ENCODE assay signal across 2 cellular contexts in the genomic region with DNA sequence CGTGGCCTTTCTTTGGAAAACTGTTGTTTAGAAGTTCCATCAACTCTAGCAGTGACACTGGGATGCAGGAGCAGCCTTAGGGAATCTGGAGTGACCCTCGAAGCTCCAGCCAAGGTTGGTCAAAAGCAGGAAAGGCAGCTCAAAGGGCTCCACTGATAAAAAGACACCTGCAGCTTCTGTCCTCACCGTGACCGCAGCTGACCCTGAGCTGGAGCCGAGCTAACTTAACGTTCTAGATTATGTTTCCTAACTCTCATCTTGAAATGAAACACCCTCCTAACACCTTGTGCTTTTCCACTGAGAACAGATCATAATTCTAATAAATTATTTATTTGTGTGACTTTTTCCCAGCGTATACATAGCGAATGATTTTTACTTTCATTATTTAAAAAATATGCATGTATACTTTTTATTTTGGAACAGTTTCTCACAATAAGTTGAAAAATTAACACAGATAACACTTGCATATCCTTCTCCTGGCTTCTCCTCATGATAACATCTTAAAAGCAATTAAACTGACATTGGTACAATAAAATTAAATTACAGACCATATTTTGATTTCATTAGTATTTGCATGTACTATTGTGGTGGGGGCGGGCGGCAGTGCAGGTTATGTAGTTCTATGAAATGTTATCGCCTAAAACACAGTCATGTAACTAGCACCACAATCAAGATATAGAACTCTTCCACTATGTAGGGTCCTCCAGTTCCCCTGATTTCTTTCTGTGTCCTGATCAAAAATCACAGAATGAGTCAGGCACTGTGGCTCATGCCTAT.
TF ChIP-seq lines count a peak whose summit lies in the region.

No MANE protein-coding gene starts in this region.

TF ChIP-seq in HepG2, 621 proteins besides CTCF, POLR2A, EP300 and RAD21:
- TF ChIP-seq, protein P1, sequence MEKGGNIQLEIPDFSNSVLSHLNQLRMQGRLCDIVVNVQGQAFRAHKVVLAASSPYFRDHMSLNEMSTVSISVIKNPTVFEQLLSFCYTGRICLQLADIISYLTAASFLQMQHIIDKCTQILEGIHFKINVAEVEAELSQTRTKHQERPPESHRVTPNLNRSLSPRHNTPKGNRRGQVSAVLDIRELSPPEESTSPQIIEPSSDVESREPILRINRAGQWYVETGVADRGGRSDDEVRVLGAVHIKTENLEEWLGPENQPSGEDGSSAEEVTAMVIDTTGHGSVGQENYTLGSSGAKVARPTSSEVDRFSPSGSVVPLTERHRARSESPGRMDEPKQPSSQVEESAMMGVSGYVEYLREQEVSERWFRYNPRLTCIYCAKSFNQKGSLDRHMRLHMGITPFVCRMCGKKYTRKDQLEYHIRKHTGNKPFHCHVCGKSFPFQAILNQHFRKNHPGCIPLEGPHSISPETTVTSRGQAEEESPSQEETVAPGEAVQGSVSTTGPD (CRISPR knock-in tag; IDR thresholded peaks at IDR 0.05), result no peak
- no peak for TF ChIP-seq TMF1 (CRISPR knock-in tag; IDR thresholded peaks at IDR 0.05; ENCODE audit: low read depth)
- TF ChIP-seq GFI1 (CRISPR knock-in tag; IDR thresholded peaks at IDR 0.05; ENCODE audit: borderline replicate concordance), result no peak
- no peak for TF ChIP-seq ZNF232 (CRISPR knock-in tag; IDR thresholded peaks at IDR 0.05; ENCODE audit: borderline replicate concordance)
- no peak for TF ChIP-seq HOXA3 (CRISPR knock-in tag; IDR thresholded peaks at IDR 0.05)
- TF ChIP-seq, protein P2, sequence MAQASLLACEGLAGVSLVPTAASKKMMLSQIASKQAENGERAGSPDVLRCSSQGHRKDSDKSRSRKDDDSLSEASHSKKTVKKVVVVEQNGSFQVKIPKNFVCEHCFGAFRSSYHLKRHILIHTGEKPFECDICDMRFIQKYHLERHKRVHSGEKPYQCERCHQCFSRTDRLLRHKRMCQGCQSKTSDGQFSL (CRISPR knock-in tag; IDR thresholded peaks at IDR 0.05), result no peak
- TF ChIP-seq ZNF850 (CRISPR knock-in tag; conservative IDR thresholded peaks at IDR 0.05), result no peak
- no peak for TF ChIP-seq ZNF292 (CRISPR knock-in tag; IDR thresholded peaks at IDR 0.05; ENCODE audit: borderline replicate concordance, low read depth)

TF ChIP-seq in SK-N-SH, 30 proteins besides CTCF, POLR2A, EP300 and RAD21:
- TF ChIP-seq POLR2AphosphoS5 (IDR thresholded peaks at IDR 0.05; ENCODE audit: low read depth, low read length) (no peak), CHD2 (IDR thresholded peaks at IDR 0.05; ENCODE audit: low read length, partially characterized antibody) (no peak), GATA2 (CRISPR knock-in tag; IDR thresholded peaks at IDR 0.05) (no peak), FOXJ3 (CRISPR knock-in tag; IDR thresholded peaks at IDR 0.05) (no peak), TCF12 (IDR thresholded peaks at IDR 0.05) (no peak), RFX5 (IDR thresholded peaks at IDR 0.05; ENCODE audit: low read length) (no peak), ELF1 (IDR thresholded peaks at IDR 0.05) (no peak), JUND (IDR thresholded peaks at IDR 0.05) (no peak), TAF1 (IDR thresholded peaks at IDR 0.05; ENCODE audit: borderline replicate concordance, low read depth, low read length) (no peak), FOSL2 (IDR thresholded peaks at IDR 0.05; ENCODE audit: borderline replicate concordance, low read depth) (no peak), NFIC (IDR thresholded peaks at IDR 0.05; ENCODE audit: borderline replicate concordance) (no peak), GABPA (IDR thresholded peaks at IDR 0.05; ENCODE audit: low read depth) (no peak), TEAD4 (IDR thresholded peaks at IDR 0.05; ENCODE audit: borderline replicate concordance, insufficient read depth) (no peak), NRF1 (IDR thresholded peaks at IDR 0.05; ENCODE audit: low read depth, low read length) (no peak), RXRA (IDR thresholded peaks at IDR 0.05; ENCODE audit: borderline replicate concordance, low read depth) (no peak), SIN3A (IDR thresholded peaks at IDR 0.05; ENCODE audit: borderline replicate concordance, low read depth, low read length) (no peak)
- TF ChIP-seq, protein P3, sequence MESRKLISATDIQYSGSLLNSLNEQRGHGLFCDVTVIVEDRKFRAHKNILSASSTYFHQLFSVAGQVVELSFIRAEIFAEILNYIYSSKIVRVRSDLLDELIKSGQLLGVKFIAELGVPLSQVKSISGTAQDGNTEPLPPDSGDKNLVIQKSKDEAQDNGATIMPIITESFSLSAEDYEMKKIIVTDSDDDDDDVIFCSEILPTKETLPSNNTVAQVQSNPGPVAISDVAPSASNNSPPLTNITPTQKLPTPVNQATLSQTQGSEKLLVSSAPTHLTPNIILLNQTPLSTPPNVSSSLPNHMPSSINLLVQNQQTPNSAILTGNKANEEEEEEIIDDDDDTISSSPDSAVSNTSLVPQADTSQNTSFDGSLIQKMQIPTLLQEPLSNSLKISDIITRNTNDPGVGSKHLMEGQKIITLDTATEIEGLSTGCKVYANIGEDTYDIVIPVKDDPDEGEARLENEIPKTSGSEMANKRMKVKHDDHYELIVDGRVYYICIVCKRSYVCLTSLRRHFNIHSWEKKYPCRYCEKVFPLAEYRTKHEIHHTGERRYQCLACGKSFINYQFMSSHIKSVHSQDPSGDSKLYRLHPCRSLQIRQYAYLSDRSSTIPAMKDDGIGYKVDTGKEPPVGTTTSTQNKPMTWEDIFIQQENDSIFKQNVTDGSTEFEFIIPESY (IDR thresholded peaks at IDR 0.05; ENCODE audit: borderline replicate concordance, low read depth), result no peak
- TF ChIP-seq, protein P4, sequence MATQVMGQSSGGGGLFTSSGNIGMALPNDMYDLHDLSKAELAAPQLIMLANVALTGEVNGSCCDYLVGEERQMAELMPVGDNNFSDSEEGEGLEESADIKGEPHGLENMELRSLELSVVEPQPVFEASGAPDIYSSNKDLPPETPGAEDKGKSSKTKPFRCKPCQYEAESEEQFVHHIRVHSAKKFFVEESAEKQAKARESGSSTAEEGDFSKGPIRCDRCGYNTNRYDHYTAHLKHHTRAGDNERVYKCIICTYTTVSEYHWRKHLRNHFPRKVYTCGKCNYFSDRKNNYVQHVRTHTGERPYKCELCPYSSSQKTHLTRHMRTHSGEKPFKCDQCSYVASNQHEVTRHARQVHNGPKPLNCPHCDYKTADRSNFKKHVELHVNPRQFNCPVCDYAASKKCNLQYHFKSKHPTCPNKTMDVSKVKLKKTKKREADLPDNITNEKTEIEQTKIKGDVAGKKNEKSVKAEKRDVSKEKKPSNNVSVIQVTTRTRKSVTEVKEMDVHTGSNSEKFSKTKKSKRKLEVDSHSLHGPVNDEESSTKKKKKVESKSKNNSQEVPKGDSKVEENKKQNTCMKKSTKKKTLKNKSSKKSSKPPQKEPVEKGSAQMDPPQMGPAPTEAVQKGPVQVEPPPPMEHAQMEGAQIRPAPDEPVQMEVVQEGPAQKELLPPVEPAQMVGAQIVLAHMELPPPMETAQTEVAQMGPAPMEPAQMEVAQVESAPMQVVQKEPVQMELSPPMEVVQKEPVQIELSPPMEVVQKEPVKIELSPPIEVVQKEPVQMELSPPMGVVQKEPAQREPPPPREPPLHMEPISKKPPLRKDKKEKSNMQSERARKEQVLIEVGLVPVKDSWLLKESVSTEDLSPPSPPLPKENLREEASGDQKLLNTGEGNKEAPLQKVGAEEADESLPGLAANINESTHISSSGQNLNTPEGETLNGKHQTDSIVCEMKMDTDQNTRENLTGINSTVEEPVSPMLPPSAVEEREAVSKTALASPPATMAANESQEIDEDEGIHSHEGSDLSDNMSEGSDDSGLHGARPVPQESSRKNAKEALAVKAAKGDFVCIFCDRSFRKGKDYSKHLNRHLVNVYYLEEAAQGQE (IDR thresholded peaks at IDR 0.05; ENCODE audit: low read depth, low read length), result no peak
- TF ChIP-seq, protein P5, sequence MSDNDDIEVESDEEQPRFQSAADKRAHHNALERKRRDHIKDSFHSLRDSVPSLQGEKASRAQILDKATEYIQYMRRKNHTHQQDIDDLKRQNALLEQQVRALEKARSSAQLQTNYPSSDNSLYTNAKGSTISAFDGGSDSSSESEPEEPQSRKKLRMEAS (IDR thresholded peaks at IDR 0.05; ENCODE audit: low read depth), result no peak
- TF ChIP-seq, protein P6, sequence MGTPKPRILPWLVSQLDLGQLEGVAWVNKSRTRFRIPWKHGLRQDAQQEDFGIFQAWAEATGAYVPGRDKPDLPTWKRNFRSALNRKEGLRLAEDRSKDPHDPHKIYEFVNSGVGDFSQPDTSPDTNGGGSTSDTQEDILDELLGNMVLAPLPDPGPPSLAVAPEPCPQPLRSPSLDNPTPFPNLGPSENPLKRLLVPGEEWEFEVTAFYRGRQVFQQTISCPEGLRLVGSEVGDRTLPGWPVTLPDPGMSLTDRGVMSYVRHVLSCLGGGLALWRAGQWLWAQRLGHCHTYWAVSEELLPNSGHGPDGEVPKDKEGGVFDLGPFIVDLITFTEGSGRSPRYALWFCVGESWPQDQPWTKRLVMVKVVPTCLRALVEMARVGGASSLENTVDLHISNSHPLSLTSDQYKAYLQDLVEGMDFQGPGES (IDR thresholded peaks at IDR 0.05; ENCODE audit: low read depth, low read length), result no peak
